ENCODE assay signal across 39 cellular contexts in genomic region chr6:22910370-22910769, GRCh38.
"Had no signal": no experiment of that assay in that cellular context is flagged by ENCODE, and none has a peak within 500 bp of the region (broad histone marks: within the 10 kb centered on the region; RNA-seq: fewer than 3 reads in every experiment).

No MANE protein-coding gene starts in this region.

- ATAC-seq: activated naive CD4-positive, alpha-beta T cell treated with anti-CD3 and anti-CD28 coated beads, Interleukin-2, amount 50 U/mL, for 72 hours; activated naive CD8-positive, alpha-beta T cell treated with anti-CD3 and anti-CD28 coated beads, Interleukin-2, amount 50 U/mL, for 24 hours; activated T-cell treated with anti-CD3 and anti-CD28 coated beads, Interleukin-2, amount 50 U/mL, for 4 hours; activated T-cell treated with anti-CD3 and anti-CD28 coated beads, Interleukin-2, amount 50 U/mL, for 72 hours; activated T-helper 17 cell treated with anti-CD3 and anti-CD28 coated beads, Interleukin-2, amount 50 U/mL, for 72 hours; body of pancreas had no signal

- H3K36me3 Mint-ChIP-seq: activated naive CD4-positive, alpha-beta T cell treated with anti-CD3 and anti-CD28 coated beads, Interleukin-2, amount 10 ng/mL, durations not matched to agents 7 days and 5 days; activated naive CD4-positive, alpha-beta T cell treated with anti-CD3 and anti-CD28 coated beads, Interleukin-2, amount 50 U/mL, for 24 hours; activated naive CD4-positive, alpha-beta T cell treated with anti-CD3 and anti-CD28 coated beads, Interleukin-2, amount 50 U/mL, for 72 hours; activated naive CD8-positive, alpha-beta T cell; activated naive CD8-positive, alpha-beta T cell treated with anti-CD3 and anti-CD28 coated beads for 36 hours; activated naive CD8-positive, alpha-beta T cell treated with anti-CD3 and anti-CD28 coated beads, Interleukin-2, amount 10 ng/mL, durations not matched to agents 7 days and 5 days; brain had no signal

- H3K27ac ChIP-seq: adrenal gland, ascending aorta, body of pancreas, brain microvascular endothelial cell, breast epithelium, cardiac muscle cell had no signal

- DNase-seq: activated effector memory CD4-positive, alpha-beta T cell treated with anti-CD3 and anti-CD28 coated beads, Interleukin-2, amount 50 U/mL, for 16 hours; activated effector memory CD4-positive, alpha-beta T cell treated with Interleukin-2 at 50 U/mL for 16 hours; activated gamma-delta T cell; activated gamma-delta T cell treated with Interleukin-2 at 50 U/mL for 16 hours; activated naive CD4-positive, alpha-beta T cell; activated naive CD4-positive, alpha-beta T cell treated with anti-CD3 and anti-CD28 coated beads for 36 hours; activated naive CD4-positive, alpha-beta T cell treated with anti-CD3 and anti-CD28 coated beads, Interleukin-2, amount 10 ng/mL, durations not matched to agents 7 days and 5 days; activated naive CD4-positive, alpha-beta T cell treated with anti-CD3 and anti-CD28 coated beads, Interleukin-2, amount 50 U/mL, for 16 hours; activated naive CD4-positive, alpha-beta T cell treated with Interleukin-2 at 50 U/mL for 16 hours; activated naive CD8-positive, alpha-beta T cell treated with anti-CD3 and anti-CD28 coated beads for 36 hours; activated naive CD8-positive, alpha-beta T cell treated with anti-CD3 and anti-CD28 coated beads, Interleukin-2, amount 10 ng/mL, durations not matched to agents 7 days and 5 days; activated naive CD8-positive, alpha-beta T cell treated with anti-CD3 and anti-CD28 coated beads, Interleukin-2, amount 50 U/mL, for 24 hours; activated T-cell treated with anti-CD3 and anti-CD28 coated beads, Interleukin-2, amount 50 U/mL, for 24 hours; activated T-cell treated with anti-CD3 and anti-CD28 coated beads, Interleukin-2, amount 50 U/mL, for 4 hours; activated T-cell treated with anti-CD3 and anti-CD28 coated beads, Interleukin-2, amount 50 U/mL, for 48 hours; activated T-cell treated with anti-CD3 and anti-CD28 coated beads, Interleukin-2, amount 50 U/mL, for 72 hours; adrenal gland; amniotic stem cell; amygdala; anterior cingulate cortex; aorta; body of pancreas; brain microvascular endothelial cell; caudate nucleus; central memory CD4-positive, alpha-beta T cell; cerebellar nuclear complex had no signal

- FAIRE-seq: astrocyte, bronchial epithelial cell, colon had no signal

- H3K9me3 Mint-ChIP-seq: activated naive CD4-positive, alpha-beta T cell treated with anti-CD3 and anti-CD28 coated beads for 36 hours; activated naive CD4-positive, alpha-beta T cell treated with anti-CD3 and anti-CD28 coated beads, Interleukin-2, amount 10 ng/mL, durations not matched to agents 7 days and 5 days; activated naive CD8-positive, alpha-beta T cell treated with anti-CD3 and anti-CD28 coated beads for 36 hours; activated naive CD8-positive, alpha-beta T cell treated with anti-CD3 and anti-CD28 coated beads, Interleukin-2, amount 50 U/mL, for 24 hours; activated T-helper 17 cell treated with anti-CD3 and anti-CD28 coated beads, Interleukin-2, amount 50 U/mL, for 72 hours had no signal

- H3K27me3 ChIP-seq: adrenal gland, ascending aorta, body of pancreas, brain microvascular endothelial cell, breast epithelium, cardiac muscle cell had no signal

- H3K4me1 ChIP-seq: adrenal gland, body of pancreas, breast epithelium had no signal

- H3K9me3 ChIP-seq: adrenal gland, ascending aorta, body of pancreas, breast epithelium had no signal

- H3K27me3 Mint-ChIP-seq: activated naive CD4-positive, alpha-beta T cell treated with anti-CD3 and anti-CD28 coated beads, Interleukin-2, amount 10 ng/mL, durations not matched to agents 7 days and 5 days; activated naive CD4-positive, alpha-beta T cell treated with anti-CD3 and anti-CD28 coated beads, Interleukin-2, amount 50 U/mL, for 24 hours; activated naive CD8-positive, alpha-beta T cell; activated naive CD8-positive, alpha-beta T cell treated with anti-CD3 and anti-CD28 coated beads for 36 hours; activated naive CD8-positive, alpha-beta T cell treated with anti-CD3 and anti-CD28 coated beads, Interleukin-2, amount 50 U/mL, for 24 hours; activated T-cell treated with anti-CD3 and anti-CD28 coated beads, Interleukin-2, amount 50 U/mL, for 24 hours; activated T-helper 17 cell treated with anti-CD3 and anti-CD28 coated beads, Interleukin-2, amount 50 U/mL, for 72 hours; brain; central memory CD8-positive, alpha-beta T cell had no signal

- H3K4me1 Mint-ChIP-seq: activated naive CD4-positive, alpha-beta T cell treated with anti-CD3 and anti-CD28 coated beads, Interleukin-2, amount 10 ng/mL, durations not matched to agents 7 days and 5 days; activated naive CD4-positive, alpha-beta T cell treated with anti-CD3 and anti-CD28 coated beads, Interleukin-2, amount 50 U/mL, for 24 hours; activated naive CD8-positive, alpha-beta T cell treated with anti-CD3 and anti-CD28 coated beads for 36 hours; activated naive CD8-positive, alpha-beta T cell treated with anti-CD3 and anti-CD28 coated beads, Interleukin-2, amount 10 ng/mL, durations not matched to agents 7 days and 5 days; activated naive CD8-positive, alpha-beta T cell treated with anti-CD3 and anti-CD28 coated beads, Interleukin-2, amount 50 U/mL, for 24 hours; activated T-helper 17 cell treated with anti-CD3 and anti-CD28 coated beads, Interleukin-2, amount 50 U/mL, for 72 hours; central memory CD8-positive, alpha-beta T cell had no signal

- H3K36me3 ChIP-seq: adrenal gland, ascending aorta, brain microvascular endothelial cell, breast epithelium, cardiac muscle cell had no signal

- H3K4me3 ChIP-seq: adrenal gland, ascending aorta, body of pancreas, breast epithelium, cardiac muscle cell had no signal

- H3K4me3 Mint-ChIP-seq: activated naive CD4-positive, alpha-beta T cell treated with anti-CD3 and anti-CD28 coated beads for 36 hours; activated naive CD4-positive, alpha-beta T cell treated with anti-CD3 and anti-CD28 coated beads, Interleukin-2, amount 10 ng/mL, durations not matched to agents 7 days and 5 days; activated naive CD4-positive, alpha-beta T cell treated with anti-CD3 and anti-CD28 coated beads, Interleukin-2, amount 50 U/mL, for 24 hours; activated naive CD8-positive, alpha-beta T cell; activated naive CD8-positive, alpha-beta T cell treated with anti-CD3 and anti-CD28 coated beads for 36 hours; activated naive CD8-positive, alpha-beta T cell treated with anti-CD3 and anti-CD28 coated beads, Interleukin-2, amount 10 ng/mL, durations not matched to agents 7 days and 5 days; activated naive CD8-positive, alpha-beta T cell treated with anti-CD3 and anti-CD28 coated beads, Interleukin-2, amount 50 U/mL, for 24 hours; activated T-cell treated with anti-CD3 and anti-CD28 coated beads, Interleukin-2, amount 50 U/mL, for 24 hours; activated T-cell treated with anti-CD3 and anti-CD28 coated beads, Interleukin-2, amount 50 U/mL, for 4 hours; activated T-cell treated with anti-CD3 and anti-CD28 coated beads, Interleukin-2, amount 50 U/mL, for 72 hours; activated T-helper 1 cell treated with anti-CD3 and anti-CD28 coated beads, Interleukin-12 subunit alpha, Interleukin-12 subunit beta, Interleukin-2, Interleukin-4 antibody, amounts not matched to agents 30 ng/mL and 10 ng/mL and 1 ng/mL, durations not matched to agents 14 hours and 24 hours and 36 hours; activated T-helper 17 cell treated with anti-CD3 and anti-CD28 coated beads, Interleukin-2, amount 50 U/mL, for 72 hours; brain; central memory CD8-positive, alpha-beta T cell had no signal

- H3K27ac Mint-ChIP-seq: activated naive CD4-positive, alpha-beta T cell treated with anti-CD3 and anti-CD28 coated beads for 36 hours; activated naive CD4-positive, alpha-beta T cell treated with anti-CD3 and anti-CD28 coated beads, Interleukin-2, amount 10 ng/mL, durations not matched to agents 7 days and 5 days; activated naive CD4-positive, alpha-beta T cell treated with anti-CD3 and anti-CD28 coated beads, Interleukin-2, amount 50 U/mL, for 24 hours; activated naive CD4-positive, alpha-beta T cell treated with anti-CD3 and anti-CD28 coated beads, Interleukin-2, amount 50 U/mL, for 72 hours; activated naive CD8-positive, alpha-beta T cell; activated naive CD8-positive, alpha-beta T cell treated with anti-CD3 and anti-CD28 coated beads for 36 hours; activated naive CD8-positive, alpha-beta T cell treated with anti-CD3 and anti-CD28 coated beads, Interleukin-2, amount 10 ng/mL, durations not matched to agents 7 days and 5 days; activated naive CD8-positive, alpha-beta T cell treated with anti-CD3 and anti-CD28 coated beads, Interleukin-2, amount 50 U/mL, for 24 hours; activated T-cell treated with anti-CD3 and anti-CD28 coated beads, Interleukin-2, amount 50 U/mL, for 24 hours; activated T-cell treated with anti-CD3 and anti-CD28 coated beads, Interleukin-2, amount 50 U/mL, for 72 hours; activated T-helper 1 cell treated with anti-CD3 and anti-CD28 coated beads, Interleukin-12 subunit alpha, Interleukin-12 subunit beta, Interleukin-2, Interleukin-4 antibody, amounts not matched to agents 30 ng/mL and 10 ng/mL and 1 ng/mL, durations not matched to agents 14 hours and 24 hours and 36 hours; activated T-helper 17 cell treated with anti-CD3 and anti-CD28 coated beads, Interleukin-2, amount 50 U/mL, for 72 hours; brain had no signal
